8 cellular contexts compared by ENCODE assay signal in genomic region chr18:21134895-21135294, GRCh38. TPM values are rescaled to one million over a fixed set of nuclear protein-coding genes. Genes with fewer than 3 reads are reported as not detected.
DNase-seq lines count a peak whose midpoint lies in the region; ATAC-seq, FAIRE-seq and TF ChIP-seq lines count a peak whose summit lies in the region.

No MANE protein-coding gene starts in this region.

- H4K20me1 ChIP-seq in Loucy (ENCODE audit: insufficient read depth, low read length, poor library complexity, severe bottlenecking), result no peaks in the 10 kb centered on the region
- H4K20me1 ChIP-seq in K562 (replicated peaks; ENCODE audit: control insufficient read depth, insufficient read depth, low read length), result no peaks in the 10 kb centered on the region

- FAIRE-seq in K562 (lab: Jason Lieb, UNC), result no peak

- POLR2A ChIA-PET in K562 (lab: Yijun Ruan, JAX), result interaction anchor here (0.9 kb wide), 1 partner anchor 23 kb away, joined by 3 read pairs; no protein-coding TSS in a partner anchor

- no peaks in the 10 kb centered on the region for H3K9me1 ChIP-seq in K562 (ENCODE audit: control insufficient read depth, insufficient read depth, low read length)

- H3K36me3 Mint-ChIP-seq in naive B cell, result no peaks in the 10 kb centered on the region

- TF ChIP-seq RAD21 in K562 (CRISPR knock-in tag; conservative IDR thresholded peaks at IDR 0.05 in 1 of 2, IDR thresholded peaks at IDR 0.05 in 1 of 2), result no peak

- H3K9me2 ChIP-seq in Loucy (replicated peaks; ENCODE audit: low read depth, low read length), result no peaks in the 10 kb centered on the region

- H3K4me2 ChIP-seq in Loucy (ENCODE audit: low read depth, low read length, poor library complexity, severe bottlenecking) (no peak overlapping the region), K562 (ENCODE audit: insufficient read depth, low read length) (no peak overlapping the region)

- H3K79me2 ChIP-seq in Loucy (ENCODE audit: insufficient read depth, low read length) (no peaks in the 10 kb centered on the region), K562 (ENCODE audit: control insufficient read depth, insufficient read depth, low read length) (no peaks in the 10 kb centered on the region)

- H3K27me3 ChIP-seq in Loucy (ENCODE audit: insufficient read depth, low read length, poor library complexity, severe bottlenecking) (no peaks in the 10 kb centered on the region), K562 (ENCODE audit: control insufficient read depth in 2 of 2, insufficient read depth in 2 of 2, low read length in 2 of 2) (no peaks in the 10 kb centered on the region; a peak in 1 of 5 replicates)

- CTCF ChIA-PET in K562 (lab: Yijun Ruan, JAX; ENCODE audit: low intra/inter-chr PET ratio), result no interaction called here

- BruUV-seq in K562 (replicated peaks; lab: Mats Ljungman, UMichigan), result no TSS peak

- H3K9me3 ChIP-seq in Loucy (ENCODE audit: insufficient read depth, low read depth, low read length) (no peaks in the 10 kb centered on the region), K562 (replicated peaks; ENCODE audit: control insufficient read depth, insufficient read depth, low read depth, low read length) (no peaks in the 10 kb centered on the region; the same call in 1 of the 2 replicates)

- ATAC-seq in K562 (no peak), naive B cell (ENCODE audit: low read depth in 2 of 2) (peak; percentile 40)

- no peak overlapping the region for H3K4me3 Mint-ChIP-seq in naive B cell

- no peak overlapping the region for H3K4me3 ChIP-seq in Loucy (ENCODE audit: low read length, poor library complexity, severe bottlenecking)
- no peak overlapping the region for H3K4me3 ChIP-seq in K562

- no peaks in the 10 kb centered on the region for H3K4me1 ChIP-seq in Loucy (ENCODE audit: insufficient read depth, low read length, poor library complexity, severe bottlenecking)
- H3K4me1 ChIP-seq in K562 (replicated peaks in 1 of 2; ENCODE audit: control insufficient read depth in 2 of 2, insufficient read depth in 2 of 2, low read length in 2 of 2), result no peaks in the 10 kb centered on the region; a peak in 1 of 5 replicates

- no peaks in the 10 kb centered on the region for H3F3A ChIP-seq in Loucy (ENCODE audit: low read depth)

- no peaks in the 10 kb centered on the region for H3K27me3 Mint-ChIP-seq in naive B cell

- no peak overlapping the region for H2AFZ ChIP-seq in Loucy (ENCODE audit: low read length)
- no peak overlapping the region for H2AFZ ChIP-seq in K562 (ENCODE audit: low read depth, low read length)

- WGBS in K562 (ENCODE audit: insufficient coverage, low coverage, missing lambda C conversion rate), result 5% methylated on average over 3 of the region's 3 CpGs

- no peak overlapping the region for H3K27ac ChIP-seq in K562 (ENCODE audit: extremely low read depth, low read depth, low read length)

- no peaks in the 10 kb centered on the region for H3K9me3 Mint-ChIP-seq in naive B cell

- H3K36me3 ChIP-seq in Loucy (ENCODE audit: insufficient read depth, low read length), result no peaks in the 10 kb centered on the region
- no peaks in the 10 kb centered on the region for H3K36me3 ChIP-seq in K562 (ENCODE audit: control insufficient read depth, insufficient read depth, low read length)

- H3K9ac ChIP-seq in Loucy (ENCODE audit: low read depth, low read length, poor library complexity, severe bottlenecking) (no peak overlapping the region), K562 (ENCODE audit: insufficient read depth in 1 of 2, low read depth in 2 of 2, low read length in 2 of 2) (no peak overlapping the region)

- DNase-seq in DMS 273 (lab: John Stamatoyannopoulos, UW; ENCODE audit: unreplicated experiment) (peak; percentile 19), DMS 273 treated with DMSO at 0.1 percent for 48 hours (lab: John Stamatoyannopoulos, UW) (no peak), K562 (ENCODE audit: extremely low read depth in 1 of 4, low spot score in 3 of 4) (no peak), naive B cell (peak; percentile 25), NCI-H345 (lab: John Stamatoyannopoulos, UW) (no peak), mesenteric fat pad (ENCODE audit: low spot score) (no peak), retina (no peak)

- no peak for TF ChIP-seq EP300 in K562 (IDR thresholded peaks at IDR 0.05; ENCODE audit: low read length)

- TF ChIP-seq POLR2A in K562 (conservative IDR thresholded peaks at IDR 0.05), result no peak

- intact Hi-C loops in K562 (cut with micrococcal nuclease), result loop anchor here (10.0 kb wide), 1 partner anchor 160 kb away; no protein-coding TSS in a partner anchor

- in situ Hi-C loops in K562 (cut with MboI), result no loop called here

- TF ChIP-seq CTCF in Loucy (conservative IDR thresholded peaks at IDR 0.05; ENCODE audit: low read length), result peak; percentile 74
- no peak; a peak in 1 of 6 replicates for TF ChIP-seq CTCF in K562 (IDR thresholded peaks at IDR 0.05 in 2 of 3, conservative IDR thresholded peaks at IDR 0.05 in 1 of 3; ENCODE audit: insufficient read depth in 2 of 3, low read depth in 1 of 3, low read length in 3 of 3)

- H3K27ac Mint-ChIP-seq in naive B cell, result no peak overlapping the region

- no peaks in the 10 kb centered on the region for H3K4me1 Mint-ChIP-seq in naive B cell

TF ChIP-seq in K562, 482 proteins besides CTCF, POLR2A, EP300 and RAD21:
- TF ChIP-seq CEBPG (CRISPR knock-in tag; IDR thresholded peaks at IDR 0.05) (no peak), CEBPG (tag; conservative IDR thresholded peaks at IDR 0.05 in 1 of 2, IDR thresholded peaks at IDR 0.05 in 1 of 2) (peak in 1 of 2 experiments; percentile 54; a peak in 2 of 4 replicates), RBM39 (optimal IDR thresholded peaks at IDR 0.05; ENCODE audit: low read depth, low read length) (no peak), ZNF431 (CRISPR knock-in tag; IDR thresholded peaks at IDR 0.05) (no peak), ZNF79 (CRISPR knock-in tag; IDR thresholded peaks at IDR 0.05; ENCODE audit: low read depth) (no peak), CEBPB (tag; IDR thresholded peaks at IDR 0.05) (peak; percentile 35; the same call in 1 of the 2 replicates), KDM1A (IDR thresholded peaks at IDR 0.05) (no peak)

RNA-seq across cellular contexts. Expression of gene ROCK1, which starts 23.3 kb away (rescaled TPM):
- total RNA-seq in K562 (2011; cell fraction: chromatin; rRNA removed; ENCODE audit: low replicate concordance), result 16.4 and 85.2 TPM in 2 replicates
- 11.3 and 12.5 TPM in 2 replicates for total RNA-seq in K562 (2011; cell fraction: nucleolus; rRNA removed)
- total RNA-seq in K562 (2011; cell fraction: nucleoplasm; rRNA removed), result 28.6 and 32.6 TPM in 2 replicates
- total RNA-seq in K562 (2014; rRNA removed) (11.3 and 11.9 TPM in 2 replicates), K562 (2014; rRNA removed; fragmentation: Illumina TruSeq; extraction: Trizol) (28.6 and 30.3 TPM in 2 replicates), K562 (2015; rRNA removed; fragmentation: Illumina TruSeq; extraction: Trizol) (22.8 and 23.6 TPM in 2 replicates), K562 (2021) (20.8 and 22.0 TPM in 2 replicates), mesenteric fat pad (61.8 TPM)
- polyA plus RNA-seq in K562 (2011; rRNA removed) (14.4 and 17.7 TPM in 2 replicates), K562 (2014; fragmentation: Illumina TruSeq; extraction: Trizol) (19.9 and 24.0 TPM in 2 replicates), K562 (2014; fragmentation: Nextera tagmentation; extraction: Ambion mirVana) (1 to 10 TPM; 7.4 to 8.9 TPM), K562 (2014; rRNA removed) (8.7 and 16.7 TPM in 2 replicates), naive B cell (ENCODE audit: low read depth in 6 of 6) (10 to 100 TPM; 25.3 to 63.9 (median 37.8) TPM)
- polyA plus RNA-seq in K562 (2011; cell fraction: cytosol; rRNA removed), result 1.9 and 2.7 TPM in 2 replicates
- polyA plus RNA-seq in K562 (2011; cell fraction: nucleus; rRNA removed), result 9.8 and 12.5 TPM in 2 replicates
- polyA plus RNA-seq in K562 (2012), result 16.7 and 17.0 TPM in 2 replicates
- polyA minus RNA-seq in K562 (2011; rRNA and poly(A)+ RNA removed), result 29.5 and 43.1 TPM in 2 replicates
- 13.0 and 14.6 TPM in 2 replicates for polyA minus RNA-seq in K562 (2011; cell fraction: cytosol; rRNA and poly(A)+ RNA removed)
- polyA minus RNA-seq in K562 (2011; cell fraction: nucleus; rRNA and poly(A)+ RNA removed), result 21.5 and 35.8 TPM in 2 replicates

Comparison
In these comparisons a context has a peak if more than half of its experiments do, and no peak if none do; other contexts are left out.
1. DNase-seq: peak in DMS 273 (single experiment) and naive B cell (single experiment); none in DMS 273 treated with DMSO at 0.1 percent for 48 hours (single experiment), K562 (0 of 4), NCI-H345 (single experiment), mesenteric fat pad (single experiment) and retina (single experiment).